9 cellular contexts compared by ENCODE assay signal in the genomic region with DNA sequence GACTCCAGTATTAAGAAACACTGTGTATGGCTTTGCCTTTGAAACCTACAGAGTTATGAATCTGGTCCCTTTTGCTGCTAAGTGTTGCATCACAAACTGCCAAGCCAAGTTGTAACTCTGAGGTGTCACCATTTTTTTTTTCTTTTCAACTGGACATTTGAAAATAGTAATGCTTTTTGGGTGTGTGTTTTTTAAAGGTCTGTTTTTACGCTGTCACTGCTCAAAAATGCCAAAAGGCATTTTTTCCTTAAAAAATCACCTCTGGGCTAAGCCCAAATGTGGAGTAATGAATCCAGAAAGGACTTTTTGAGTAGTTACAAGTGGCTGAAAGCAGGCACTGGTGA. TPM values are rescaled to one million over a fixed set of nuclear protein-coding genes. Genes with fewer than 3 reads are reported as not detected.
DNase-seq lines count a peak whose midpoint lies in the region; ATAC-seq and TF ChIP-seq lines count a peak whose summit lies in the region.
"Had no signal": no experiment of that assay in that cellular context is flagged by ENCODE, and none has a peak within 500 bp of the region (broad histone marks: within the 10 kb centered on the region; RNA-seq: fewer than 3 reads in every experiment).

No MANE protein-coding gene starts in this region.

- peak overlapping the region; percentile 89 for H3K27ac ChIP-seq in BLaER1
- no peak overlapping the region for H3K27ac ChIP-seq in Karpas-422 (ENCODE audit: low read length)
- H3K27ac ChIP-seq in naive thymus-derived CD4-positive, alpha-beta T cell (ENCODE audit: low read depth, low read length): no peak overlapping the region
- peak overlapping the region in 2 of 4 donors; percentile 63 to 70 for H3K27ac ChIP-seq in Peyer's patch

- TF ChIP-seq CTCF in Peyer's patch (IDR thresholded peaks at IDR 0.05): no peak

- 0 out of 2 replicates have a peak overlapping the region, but pooled peaks have one; percentile 51 for H3K9ac ChIP-seq in BLaER1
- H3K9ac ChIP-seq in Karpas-422 (ENCODE audit: low read length): no peak overlapping the region
- H3K9ac ChIP-seq in adipocyte (ENCODE audit: low read length): peak overlapping the region; percentile 46

- H3K4me3 ChIP-seq in BLaER1: no peak overlapping the region
- H3K4me3 ChIP-seq in Karpas-422 (ENCODE audit: low read length): no peak overlapping the region
- peak overlapping the region; percentile 44 for H3K4me3 ChIP-seq in adipocyte (ENCODE audit: low read length)
- no peak overlapping the region for H3K4me3 ChIP-seq in naive thymus-derived CD4-positive, alpha-beta T cell (ENCODE audit: low read length)
- no peak overlapping the region for H3K4me3 ChIP-seq in Peyer's patch

- H3K79me2 ChIP-seq in Karpas-422 (ENCODE audit: low read length): no peaks in the 10 kb centered on the region

- no peaks in the 10 kb centered on the region for H3K9me3 Mint-ChIP-seq in naive thymus-derived CD4-positive, alpha-beta T cell

- DNase-seq in Karpas-422: no peak
- peak; percentile 55 for DNase-seq in adipocyte (ENCODE audit: low read depth)
- no peak for DNase-seq in naive thymus-derived CD4-positive, alpha-beta T cell
- no peak for DNase-seq in Peyer's patch
- DNase-seq: occipital lobe had no signal

- H3K4me1 ChIP-seq in BLaER1 (peaks cover 95% of the 10 kb centered on the region), Karpas-422 (ENCODE audit: low read length) (peaks cover 64% of the 10 kb centered on the region), adipocyte (ENCODE audit: control insufficient read depth, insufficient read depth, low read length) (peaks cover 49% of the 10 kb centered on the region), Peyer's patch (peaks cover 0 to 66% (median 27%) of the 10 kb centered on the region in 4 donors)
- peaks cover 50 to 79% of the 10 kb centered on the region in 2 donors for H3K4me1 ChIP-seq in naive thymus-derived CD4-positive, alpha-beta T cell (ENCODE audit: control insufficient read depth in 2 of 2, insufficient read depth in 2 of 2, low read length in 2 of 2)

- no peaks in the 10 kb centered on the region for H3K27me3 ChIP-seq in BLaER1
- no peaks in the 10 kb centered on the region for H3K27me3 ChIP-seq in Karpas-422 (ENCODE audit: low read length)
- H3K27me3 ChIP-seq in adipocyte (replicated peaks; ENCODE audit: control insufficient read depth, insufficient read depth, low read length): no peaks in the 10 kb centered on the region
- H3K27me3 ChIP-seq in naive thymus-derived CD4-positive, alpha-beta T cell (ENCODE audit: control insufficient read depth in 2 of 2, insufficient read depth in 2 of 2, low read length in 2 of 2): no peaks in the 10 kb centered on the region
- H3K27me3 ChIP-seq in Peyer's patch: no peaks in the 10 kb centered on the region

- no peak for TF ChIP-seq POLR2A in Peyer's patch (IDR thresholded peaks at IDR 0.05)

- CTCF ChIA-PET in naive thymus-derived CD4-positive, alpha-beta T cell (lab: Charles Lee): no interaction called here

- peak overlapping the region in 9 of 10 donors; percentile 36 to 84 (median 70) for H3K4me3 Mint-ChIP-seq in naive thymus-derived CD4-positive, alpha-beta T cell

- POLR2A ChIA-PET in naive thymus-derived CD4-positive, alpha-beta T cell (lab: Charles Lee): interaction anchor here (1.4 to 1.7 kb wide), 2 partner anchors 8 to 22 kb away, joined by 3 to 4 read pairs; no protein-coding TSS in a partner anchor

- H3K36me3 ChIP-seq in BLaER1: peaks cover 24% of the 10 kb centered on the region
- H3K36me3 ChIP-seq in Karpas-422 (ENCODE audit: insufficient read depth, low read length): no peaks in the 10 kb centered on the region
- H3K36me3 ChIP-seq in adipocyte (ENCODE audit: control insufficient read depth, insufficient read depth, low read length, severe bottlenecking): peaks cover 15% of the 10 kb centered on the region
- H3K36me3 ChIP-seq in naive thymus-derived CD4-positive, alpha-beta T cell (ENCODE audit: control insufficient read depth in 2 of 3, insufficient read depth in 3 of 3, low read length in 3 of 3): no peaks in the 10 kb centered on the region
- H3K36me3 ChIP-seq in Peyer's patch: peaks cover 0 to 8% (median 0%) of the 10 kb centered on the region in 3 donors

- no peak overlapping the region for H2AFZ ChIP-seq in Karpas-422 (ENCODE audit: low read length)

- H3K4me2 ChIP-seq in BLaER1 (peak overlapping the region; percentile 94), Karpas-422 (ENCODE audit: low read depth, low read length, poor library complexity, severe bottlenecking) (peak overlapping the region; percentile 70)

- H4K20me1 ChIP-seq in BLaER1 (peaks cover 46% of the 10 kb centered on the region), Karpas-422 (ENCODE audit: insufficient read depth, low read depth, low read length) (peaks cover 10% of the 10 kb centered on the region; the same call in 1 of the 2 replicates)

- H3K9me3 ChIP-seq in BLaER1 (no peaks in the 10 kb centered on the region), Karpas-422 (ENCODE audit: low read length) (no peaks in the 10 kb centered on the region), adipocyte (ENCODE audit: control insufficient read depth, low read length) (no peaks in the 10 kb centered on the region), Peyer's patch (no peaks in the 10 kb centered on the region)
- no peaks in the 10 kb centered on the region for H3K9me3 ChIP-seq in naive thymus-derived CD4-positive, alpha-beta T cell (ENCODE audit: control insufficient read depth in 2 of 3, low read length in 3 of 3)

- H3K27me3 Mint-ChIP-seq in naive thymus-derived CD4-positive, alpha-beta T cell: no peaks in the 10 kb centered on the region

- intact Hi-C loops in naive thymus-derived CD4-positive, alpha-beta T cell (cut with micrococcal nuclease): loop anchor here (1.0 to 2.0 kb wide), 3 partner anchors 7 to 46 kb away; no protein-coding TSS in a partner anchor

- ATAC-seq in naive thymus-derived CD4-positive, alpha-beta T cell: peak; percentile 15
- no peak for ATAC-seq in HG03135 (IDR thresholded peaks at IDR 0.05; ENCODE audit: unreplicated experiment)
- ATAC-seq in HG02938 (IDR thresholded peaks at IDR 0.05; ENCODE audit: unreplicated experiment): no peak
- no peak for ATAC-seq in GM21717 (IDR thresholded peaks at IDR 0.05; ENCODE audit: unreplicated experiment)

- H3K36me3 Mint-ChIP-seq in naive thymus-derived CD4-positive, alpha-beta T cell: peaks cover 3 to 62% (median 14%) of the 10 kb centered on the region in 5 donors

- peaks cover 34 to 89% (median 76%) of the 10 kb centered on the region in 7 donors for H3K4me1 Mint-ChIP-seq in naive thymus-derived CD4-positive, alpha-beta T cell

- no peaks in the 10 kb centered on the region for H3K9me2 ChIP-seq in Karpas-422 (replicated peaks; ENCODE audit: insufficient read depth, low read length)

- H3K27ac Mint-ChIP-seq in naive thymus-derived CD4-positive, alpha-beta T cell: peak overlapping the region in 7 of 9 donors; percentile 63 to 91 (median 80)

RNA-seq across cellular contexts. Expression of a gene that starts 9.5 kb away (rescaled TPM):
- total RNA-seq in Karpas-422 (2014; rRNA removed; shearing (Covaris generic); ENCODE audit: low replicate concordance): 12.8 and 27.7 TPM in 2 replicates
- total RNA-seq in naive thymus-derived CD4-positive, alpha-beta T cell: 100 to 1,000 TPM in 3 of 5 experiments, 10 to 100 TPM in 2; 27.4 to 142 (median 113) TPM
- polyA plus RNA-seq in naive thymus-derived CD4-positive, alpha-beta T cell: 10 to 100 TPM in 1 of 2 donors, 1 to 10 TPM in 1; 4.0 to 11.5 TPM
- 10 to 100 TPM; 43.7 to 80.0 (median 60.2) TPM for total RNA-seq in Peyer's patch
